Comparison of ENCODE assay signal across 14 cellular contexts in genomic region chr15:101217446-101217845, GRCh38.
"Had no signal": no experiment of that assay in that cellular context is flagged by ENCODE, and none has a peak within 500 bp of the region (broad histone marks: within the 10 kb centered on the region; RNA-seq: fewer than 3 reads in every experiment).

No MANE protein-coding gene starts in this region.

- H3K9me3 ChIP-seq: adrenal gland, lower lobe of right lung, right atrium auricular region, transverse colon had no signal

- H3K36me3 ChIP-seq: adrenal gland, lower lobe of right lung, right atrium auricular region, transverse colon had no signal

- ATAC-seq: lower lobe of right lung; stimulated activated effector memory CD8-positive, alpha-beta T cell treated with anti-CD3 and anti-CD28 coated beads, Interleukin-12 subunit alpha, Interleukin-12 subunit beta, amount 100 ng/mL, for 72 hours had no signal

- H3K4me3 ChIP-seq: adrenal gland, lower lobe of right lung, right atrium auricular region, transverse colon had no signal

- DNase-seq: activated CD4-positive, alpha-beta memory T cell treated with anti-CD3 and anti-CD28 coated beads, Interleukin-2, amount 10 ng/mL, durations not matched to agents 7 days and 5 days; activated naive CD4-positive, alpha-beta T cell treated with Interleukin-2 at 50 U/mL for 16 hours; adrenal gland; effector memory CD4-positive, alpha-beta T cell; erythroblast; lower lobe of right lung; midbrain; naive B cell; small intestine; substantia nigra; SW 1271; transverse colon had no signal

- H3K27ac ChIP-seq: lower lobe of right lung, right atrium auricular region, transverse colon had no signal

- H3K27me3 ChIP-seq: adrenal gland, right atrium auricular region, transverse colon had no signal
